In the genomic region with DNA sequence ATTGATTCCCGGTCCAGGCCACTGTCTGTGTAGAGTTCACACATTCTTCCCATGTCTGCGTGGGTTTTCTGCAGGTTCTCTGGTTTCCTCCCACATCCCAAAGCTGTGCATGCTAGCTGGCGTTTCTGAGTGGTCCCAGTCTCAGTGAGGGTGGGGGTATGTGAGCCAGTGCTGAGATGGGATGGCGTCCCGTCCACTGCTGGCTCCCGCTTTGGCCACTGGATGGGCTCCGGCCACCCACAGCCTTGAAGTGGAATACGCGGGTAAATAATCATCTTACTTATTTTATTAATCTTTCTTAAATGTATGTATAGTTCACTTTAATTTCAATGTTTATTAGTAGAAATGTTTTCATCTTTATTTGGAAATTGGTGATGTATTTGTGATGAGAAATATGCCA, we compare ENCODE assay signal across 24 cellular contexts.
DNase-seq lines count a peak whose midpoint lies in the region; ATAC-seq and TF ChIP-seq lines count a peak whose summit lies in the region.
"Had no signal": no experiment of that assay in that cellular context is flagged by ENCODE, and none has a peak within 500 bp of the region (broad histone marks: within the 10 kb centered on the region; RNA-seq: fewer than 3 reads in every experiment).

No MANE protein-coding gene starts in this region.

- no peak overlapping the region for H3K27ac Mint-ChIP-seq in WTC11
- H3K27ac Mint-ChIP-seq: CD14-positive monocyte; CD4-positive, alpha-beta T cell had no signal

- 80 to 82% methylated on average over 9 of the region's 9 CpGs for WGBS in heart right ventricle, 2 donors
- no CpG with 5 or more reads among the region's 9 CpGs for WGBS in neuronal stem cell (ENCODE audit: extremely low coverage in 2 of 2, insufficient read length in 2 of 2, insufficient replicate concordance in 1 of 2), 2 donors

- no peak overlapping the region for H2AFZ ChIP-seq in neuronal stem cell (ENCODE audit: low read length)
- H2AFZ ChIP-seq: GM23248 had no signal

- no peaks in the 10 kb centered on the region for H3K79me1 ChIP-seq in neuronal stem cell (ENCODE audit: low read depth, low read length)

- H3K4me3 ChIP-seq in heart right ventricle = no peak overlapping the region
- H3K4me3 ChIP-seq in neuronal stem cell (ENCODE audit: low read length in 2 of 2) = peak overlapping the region in 1 of 2 donors; percentile 14
- H3K4me3 ChIP-seq: A549; BLaER1 treated with 17β-estradiol and CSF1 and Interleukin-3, amounts not matched to agents 10 nM and 100 nM; GM12878; GM23248 had no signal

- no peaks in the 10 kb centered on the region for H3K4me1 ChIP-seq in heart right ventricle
- no peaks in the 10 kb centered on the region for H3K4me1 ChIP-seq in neuronal stem cell (ENCODE audit: control insufficient read depth in 2 of 2, insufficient read depth in 1 of 2, low read depth in 1 of 2, low read length in 2 of 2)
- H3K4me1 ChIP-seq: A549; BLaER1 treated with 17β-estradiol and CSF1 and Interleukin-3, amounts not matched to agents 10 nM and 100 nM had no signal

- no peaks in the 10 kb centered on the region for H3K36me3 ChIP-seq in heart right ventricle
- no peaks in the 10 kb centered on the region for H3K36me3 ChIP-seq in neuronal stem cell (replicated peaks in 1 of 2; ENCODE audit: control insufficient read depth in 2 of 2, insufficient read depth in 2 of 2, low read length in 2 of 2)
- H3K36me3 ChIP-seq: BE2C; BLaER1 treated with 17β-estradiol and CSF1 and Interleukin-3, amounts not matched to agents 10 nM and 100 nM had no signal

- ATAC-seq in Right ventricle myocardium superior (ENCODE audit: poor library complexity) (no peak), heart right ventricle (no peak), WTC11 (peak; percentile 24; the same call in 1 of the 2 replicates)
- ATAC-seq: A549, GM12878, HCT116 had no signal

- peak overlapping the region; percentile 48 for H3K18ac ChIP-seq in neuronal stem cell (ENCODE audit: low read length)

- H2BK15ac ChIP-seq in neuronal stem cell (ENCODE audit: low read length) = no peak overlapping the region

- DNase-seq in Right ventricle myocardium superior (peak; percentile 24), heart right ventricle (no peak), WTC11 (ENCODE audit: low spot score) (peak; percentile 9), neuronal stem cell (ENCODE audit: low spot score) (no peak), cerebellar cortex (ENCODE audit: low spot score) (no peak), ecto neural progenitor cell (ENCODE audit: low spot score) (no peak), amygdala (lab: John Stamatoyannopoulos, UW) (no peak)
- DNase-seq: 8988T; ACHN; AML-193; BE2C; CD4-positive, alpha-beta T cell; CD8-positive, alpha-beta memory T cell; DMS 273 treated with DMSO at 0.1 percent for 48 hours; DMS79; EL; GDM1; GM23248; H9 had no signal

- no peak overlapping the region for H3K4me2 ChIP-seq in neuronal stem cell (ENCODE audit: insufficient read depth, low read length, poor library complexity, severe bottlenecking)
- H3K4me2 ChIP-seq: A549; BLaER1 treated with 17β-estradiol and CSF1 and Interleukin-3, amounts not matched to agents 10 nM and 100 nM had no signal

- no peak overlapping the region for H2AK5ac ChIP-seq in neuronal stem cell (ENCODE audit: low read depth, low read length)

- H3K4me1 Mint-ChIP-seq in WTC11 = peaks cover 4% of the 10 kb centered on the region
- H3K4me1 Mint-ChIP-seq: CD14-positive monocyte; CD8-positive, alpha-beta memory T cell had no signal

- H4K8ac ChIP-seq in neuronal stem cell (ENCODE audit: low read depth, low read length) = no peak overlapping the region

- no peaks in the 10 kb centered on the region for H3K36me3 Mint-ChIP-seq in WTC11
- H3K36me3 Mint-ChIP-seq: CD14-positive monocyte; CD8-positive, alpha-beta memory T cell had no signal

- no peak overlapping the region for H2BK12ac ChIP-seq in neuronal stem cell (ENCODE audit: low read length)

- CTCF ChIA-PET in WTC11 (lab: Charles Lee) = no interaction called here

- intact Hi-C loops in Right ventricle myocardium superior (cut with DNase I) = no loop called here
- intact Hi-C loops in heart right ventricle (cut with DNase I) = no loop called here

- no peak overlapping the region for H3K14ac ChIP-seq in neuronal stem cell (ENCODE audit: low read length)

- no peak overlapping the region for H2BK120ac ChIP-seq in neuronal stem cell (ENCODE audit: low read depth, low read length)

- no peak overlapping the region for H3K4ac ChIP-seq in neuronal stem cell (ENCODE audit: low read length)

- H3K4me3 Mint-ChIP-seq in WTC11 = no peak overlapping the region
- H3K4me3 Mint-ChIP-seq: CD14-positive monocyte; CD4-positive, alpha-beta T cell; CD8-positive, alpha-beta memory T cell; H9 had no signal

- H3K27me3 Mint-ChIP-seq in WTC11 (ENCODE audit: low read depth) = peaks cover 32% of the 10 kb centered on the region
- H3K27me3 Mint-ChIP-seq: CD4-positive, alpha-beta T cell; CD8-positive, alpha-beta memory T cell had no signal

- POLR2A ChIA-PET in WTC11 (lab: Charles Lee) = no interaction called here

- H3K9me3 ChIP-seq in heart right ventricle = no peaks in the 10 kb centered on the region
- peaks cover 0 to 2% of the 10 kb centered on the region in 2 donors for H3K9me3 ChIP-seq in neuronal stem cell (replicated peaks in 1 of 2; ENCODE audit: control insufficient read depth in 2 of 2, insufficient read depth in 1 of 2, low read depth in 1 of 2, low read length in 2 of 2)
- H3K9me3 ChIP-seq: A549; BE2C; BLaER1 treated with 17β-estradiol and CSF1 and Interleukin-3, amounts not matched to agents 10 nM and 100 nM had no signal

- no peaks in the 10 kb centered on the region for H3K9me3 Mint-ChIP-seq in WTC11
- H3K9me3 Mint-ChIP-seq: CD4-positive, alpha-beta T cell; CD8-positive, alpha-beta memory T cell; H9 had no signal

- TF ChIP-seq CTCF in heart right ventricle (IDR thresholded peaks at IDR 0.05) (no peak), WTC11 (IDR thresholded peaks at IDR 0.05) (no peak)

- H3K9ac ChIP-seq in neuronal stem cell (ENCODE audit: low read depth, low read length, poor library complexity) = no peak overlapping the region
- H3K9ac ChIP-seq: BLaER1 treated with 17β-estradiol and CSF1 and Interleukin-3, amounts not matched to agents 10 nM and 100 nM; GM23248 had no signal

- H3K23ac ChIP-seq in neuronal stem cell (ENCODE audit: low read depth, low read length, poor library complexity) = no peak overlapping the region

- no peak overlapping the region for H4K91ac ChIP-seq in neuronal stem cell (ENCODE audit: low read depth, low read length, poor library complexity)

- H3K27me3 ChIP-seq in heart right ventricle = peaks cover 0 to 5% (median 0%) of the 10 kb centered on the region in 7 donors
- no peaks in the 10 kb centered on the region for H3K27me3 ChIP-seq in neuronal stem cell (ENCODE audit: control insufficient read depth in 3 of 3, insufficient read depth in 3 of 3, low read depth in 1 of 3, low read length in 3 of 3)
- H3K27me3 ChIP-seq: BE2C; BLaER1 treated with 17β-estradiol and CSF1 and Interleukin-3, amounts not matched to agents 10 nM and 100 nM had no signal

- no peak overlapping the region for H3K27ac ChIP-seq in heart right ventricle
- no peak overlapping the region for H3K27ac ChIP-seq in neuronal stem cell (replicated peaks; ENCODE audit: low read length)
- H3K27ac ChIP-seq: A549; BLaER1 treated with 17β-estradiol and CSF1 and Interleukin-3, amounts not matched to agents 10 nM and 100 nM; GM23248 had no signal

- no peak overlapping the region for H2BK5ac ChIP-seq in neuronal stem cell (ENCODE audit: low read length)

TF ChIP-seq in WTC11, 78 proteins besides CTCF, POLR2A, EP300 and RAD21 (continues in another document):
- no peak for TF ChIP-seq ZNF138 (CRISPR knock-in tag; conservative IDR thresholded peaks at IDR 0.05)
- TF ChIP-seq, protein P1, sequence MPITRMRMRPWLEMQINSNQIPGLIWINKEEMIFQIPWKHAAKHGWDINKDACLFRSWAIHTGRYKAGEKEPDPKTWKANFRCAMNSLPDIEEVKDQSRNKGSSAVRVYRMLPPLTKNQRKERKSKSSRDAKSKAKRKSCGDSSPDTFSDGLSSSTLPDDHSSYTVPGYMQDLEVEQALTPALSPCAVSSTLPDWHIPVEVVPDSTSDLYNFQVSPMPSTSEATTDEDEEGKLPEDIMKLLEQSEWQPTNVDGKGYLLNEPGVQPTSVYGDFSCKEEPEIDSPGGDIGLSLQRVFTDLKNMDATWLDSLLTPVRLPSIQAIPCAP (CRISPR knock-in tag; IDR thresholded peaks at IDR 0.05) = no peak
- TF ChIP-seq SMAD3 (CRISPR knock-in tag; IDR thresholded peaks at IDR 0.05; ENCODE audit: borderline replicate concordance) = no peak
- TF ChIP-seq, protein P2, sequence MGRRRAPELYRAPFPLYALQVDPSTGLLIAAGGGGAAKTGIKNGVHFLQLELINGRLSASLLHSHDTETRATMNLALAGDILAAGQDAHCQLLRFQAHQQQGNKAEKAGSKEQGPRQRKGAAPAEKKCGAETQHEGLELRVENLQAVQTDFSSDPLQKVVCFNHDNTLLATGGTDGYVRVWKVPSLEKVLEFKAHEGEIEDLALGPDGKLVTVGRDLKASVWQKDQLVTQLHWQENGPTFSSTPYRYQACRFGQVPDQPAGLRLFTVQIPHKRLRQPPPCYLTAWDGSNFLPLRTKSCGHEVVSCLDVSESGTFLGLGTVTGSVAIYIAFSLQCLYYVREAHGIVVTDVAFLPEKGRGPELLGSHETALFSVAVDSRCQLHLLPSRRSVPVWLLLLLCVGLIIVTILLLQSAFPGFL (CRISPR knock-in tag; IDR thresholded peaks at IDR 0.05; ENCODE audit: borderline replicate concordance) = no peak
- no peak for TF ChIP-seq FOXP1 (CRISPR knock-in tag; IDR thresholded peaks at IDR 0.05; ENCODE audit: borderline replicate concordance)
- TF ChIP-seq, protein P3, sequence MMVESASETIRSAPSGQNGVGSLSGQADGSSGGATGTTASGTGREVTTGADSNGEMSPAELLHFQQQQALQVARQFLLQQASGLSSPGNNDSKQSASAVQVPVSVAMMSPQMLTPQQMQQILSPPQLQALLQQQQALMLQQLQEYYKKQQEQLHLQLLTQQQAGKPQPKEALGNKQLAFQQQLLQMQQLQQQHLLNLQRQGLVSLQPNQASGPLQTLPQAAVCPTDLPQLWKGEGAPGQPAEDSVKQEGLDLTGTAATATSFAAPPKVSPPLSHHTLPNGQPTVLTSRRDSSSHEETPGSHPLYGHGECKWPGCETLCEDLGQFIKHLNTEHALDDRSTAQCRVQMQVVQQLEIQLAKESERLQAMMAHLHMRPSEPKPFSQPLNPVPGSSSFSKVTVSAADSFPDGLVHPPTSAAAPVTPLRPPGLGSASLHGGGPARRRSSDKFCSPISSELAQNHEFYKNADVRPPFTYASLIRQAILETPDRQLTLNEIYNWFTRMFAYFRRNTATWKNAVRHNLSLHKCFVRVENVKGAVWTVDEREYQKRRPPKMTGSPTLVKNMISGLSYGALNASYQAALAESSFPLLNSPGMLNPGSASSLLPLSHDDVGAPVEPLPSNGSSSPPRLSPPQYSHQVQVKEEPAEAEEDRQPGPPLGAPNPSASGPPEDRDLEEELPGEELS (CRISPR knock-in tag; IDR thresholded peaks at IDR 0.05) = no peak
- no peak for TF ChIP-seq ZNF317 (CRISPR knock-in tag; IDR thresholded peaks at IDR 0.05; ENCODE audit: borderline replicate concordance, low read depth)
- TF ChIP-seq ZNF671 (CRISPR knock-in tag; IDR thresholded peaks at IDR 0.05) = no peak
- TF ChIP-seq TCF7 (CRISPR knock-in tag; IDR thresholded peaks at IDR 0.05; ENCODE audit: low read depth) = no peak
- TF ChIP-seq HMGA2 (CRISPR knock-in tag; IDR thresholded peaks at IDR 0.05) = no peak

Comparison
In these comparisons a context has a peak if more than half of its experiments do, and no peak if none do; other contexts are left out.
1. DNase-seq: peak in Right ventricle myocardium superior (single experiment) and WTC11 (single experiment); none in heart right ventricle (0 of 2), neuronal stem cell (single experiment), cerebellar cortex (single experiment), ecto neural progenitor cell (single experiment) and amygdala (0 of 56).